Comparison of ENCODE assay signal across 8 cellular contexts in the genomic region with DNA sequence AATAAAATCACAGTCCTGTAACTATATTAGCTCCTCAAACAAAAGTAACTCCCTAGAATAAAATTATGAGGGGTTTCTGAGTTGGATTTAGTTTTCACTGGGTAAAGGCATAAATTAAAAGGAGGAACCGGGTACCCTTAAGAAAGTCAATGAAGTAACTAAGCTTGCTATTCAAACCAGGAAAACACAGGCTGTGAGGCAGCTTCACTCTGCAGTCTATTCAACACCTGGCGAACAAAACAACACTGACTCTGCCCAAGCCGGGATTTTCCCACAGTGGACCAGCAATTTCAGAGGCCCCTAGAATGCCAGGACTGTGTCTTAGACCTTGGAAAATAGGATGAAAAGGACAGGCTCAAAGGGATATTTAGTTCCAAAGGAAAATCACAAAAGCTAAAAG. TPM values are rescaled to one million over a fixed set of nuclear protein-coding genes. Genes with fewer than 3 reads are reported as not detected.
DNase-seq lines count a peak whose midpoint lies in the region; ATAC-seq, FAIRE-seq and TF ChIP-seq lines count a peak whose summit lies in the region.

No MANE protein-coding gene starts in this region.

- CTCF ChIA-PET in GM12878 (lab: Yijun Ruan, JAX), result interaction anchor here (1.0 to 4.6 kb wide), 10 partner anchors 10 to 704 kb away, joined by 3 to 42 read pairs (median 4); partner anchors contain the start of gene CREB1
- CTCF ChIA-PET in naive thymus-derived CD4-positive, alpha-beta T cell (lab: Charles Lee), result interaction anchor here (0.6 kb wide), 1 partner anchor 222 kb away, joined by 3 read pairs; no protein-coding TSS in a partner anchor

- no peak for TF ChIP-seq RAD21 in GM12878 (IDR thresholded peaks at IDR 0.05; ENCODE audit: insufficient read depth, low read depth, low read length)

- DNase-seq in Daoy (ENCODE audit: low read depth) (peak; percentile 48), GM12878 (ENCODE audit: low read depth, low spot score) (no peak), left lobe of liver (ENCODE audit: low spot score) (no peak), omental fat pad (ENCODE audit: low spot score) (no peak), iPS-NIHi7 (ENCODE audit: extremely low spot score) (no peak)
- DNase-seq in naive thymus-derived CD4-positive, alpha-beta T cell, result no peak
- DNase-seq in stimulated activated naive CD4-positive, alpha-beta T cell treated with Interleukin-2 at 50 U/mL for 16 hours (lab: John Stamatoyannopoulos, UW), result no peak

- H3K4me3 ChIP-seq in GM12878, result no peak overlapping the region
- no peak overlapping the region for H3K4me3 ChIP-seq in naive thymus-derived CD4-positive, alpha-beta T cell (ENCODE audit: low read length)

- peak overlapping the region in 7 of 9 donors; percentile 47 to 87 (median 67) for H3K27ac Mint-ChIP-seq in naive thymus-derived CD4-positive, alpha-beta T cell

- no peak for TF ChIP-seq CTCF in GM12878 (IDR thresholded peaks at IDR 0.05 in 2 of 3, conservative IDR thresholded peaks at IDR 0.05 in 1 of 3; ENCODE audit: control insufficient read depth in 2 of 3, extremely low read depth in 1 of 3, insufficient read depth in 1 of 3, low read depth in 3 of 3, low read length in 3 of 3)
- no peak for TF ChIP-seq CTCF in omental fat pad (IDR thresholded peaks at IDR 0.05)

- H2AFZ ChIP-seq in GM12878 (ENCODE audit: control insufficient read depth, low read depth, low read length), result no peak overlapping the region

- RAD21 ChIA-PET in GM12878 (lab: Charles Lee; ENCODE audit: unreplicated experiment), result interaction anchor here (0.6 to 5.0 kb wide), 6 partner anchors 9 to 521 kb away, joined by 3 to 90 read pairs (median 3); partner anchors contain the start of gene CREB1

- peaks cover 0 to 13% (median 6%) of the 10 kb centered on the region in 5 donors for H3K36me3 Mint-ChIP-seq in naive thymus-derived CD4-positive, alpha-beta T cell

- peaks cover 0 to 9% (median 0%) of the 10 kb centered on the region in 11 donors for H3K9me3 Mint-ChIP-seq in naive thymus-derived CD4-positive, alpha-beta T cell

- FAIRE-seq in GM12878 (lab: Jason Lieb, UNC), result peak; percentile 18

- H3K27ac ChIP-seq in GM12878 (ENCODE audit: control insufficient read depth, insufficient read depth), result no peak overlapping the region
- H3K27ac ChIP-seq in naive thymus-derived CD4-positive, alpha-beta T cell (ENCODE audit: low read depth, low read length), result no peak overlapping the region

- H3K4me2 ChIP-seq in GM12878 (ENCODE audit: control insufficient read depth, insufficient read depth), result peak overlapping the region; percentile 6; the same call in 1 of the 2 replicates

- no peak for TF ChIP-seq POLR2A in GM12878 (IDR thresholded peaks at IDR 0.05; ENCODE audit: low read depth, low read length)

- no peaks in the 10 kb centered on the region for H3K27me3 ChIP-seq in GM12878 (replicated peaks in 1 of 2; ENCODE audit: control insufficient read depth in 2 of 2, insufficient read depth in 2 of 2, low read length in 1 of 2)
- H3K27me3 ChIP-seq in naive thymus-derived CD4-positive, alpha-beta T cell (ENCODE audit: control insufficient read depth in 2 of 2, insufficient read depth in 2 of 2, low read length in 2 of 2), result no peaks in the 10 kb centered on the region

- H4K20me1 ChIP-seq in GM12878 (ENCODE audit: control insufficient read depth, insufficient read depth), result no peaks in the 10 kb centered on the region

- H3K9me3 ChIP-seq in GM12878 (replicated peaks; ENCODE audit: control insufficient read depth, insufficient read depth, low read length), result no peaks in the 10 kb centered on the region
- H3K9me3 ChIP-seq in naive thymus-derived CD4-positive, alpha-beta T cell (ENCODE audit: control insufficient read depth in 2 of 3, low read length in 3 of 3), result no peaks in the 10 kb centered on the region

- peak overlapping the region in 9 of 10 donors; percentile 8 to 74 (median 60) for H3K4me3 Mint-ChIP-seq in naive thymus-derived CD4-positive, alpha-beta T cell

- H3K79me2 ChIP-seq in GM12878 (ENCODE audit: control insufficient read depth, insufficient read depth, low read length), result no peaks in the 10 kb centered on the region

- POLR2A ChIA-PET in GM12878 (lab: Charles Lee), result interaction anchor here (0.9 to 8.2 kb wide), 6 partner anchors 12 to 117 kb away, joined by 3 to 90 read pairs (median 4); partner anchors contain the start of gene CREB1
- POLR2A ChIA-PET in naive thymus-derived CD4-positive, alpha-beta T cell (lab: Charles Lee), result interaction anchor here (0.8 to 5.4 kb wide), 3 partner anchors 26 to 442 kb away, joined by 3 to 36 read pairs (median 3); partner anchors contain the start of gene CREB1

- no TSS peak for BruUV-seq in GM12878 (replicated peaks; lab: Mats Ljungman, UMichigan)

- peak; percentile 36 for ATAC-seq in HG02763 (IDR thresholded peaks at IDR 0.05; ENCODE audit: unreplicated experiment)
- ATAC-seq in GM12878, result peak; percentile 50
- ATAC-seq in naive thymus-derived CD4-positive, alpha-beta T cell, result no peak
- no peak for ATAC-seq in left lobe of liver
- no peak for ATAC-seq in omental fat pad (ENCODE audit: low FRiP score)

- no peak overlapping the region for H3K9ac ChIP-seq in GM12878 (ENCODE audit: control insufficient read depth, insufficient read depth, low read length)

- H3K27me3 Mint-ChIP-seq in naive thymus-derived CD4-positive, alpha-beta T cell, result peaks cover 0 to 2% (median 0%) of the 10 kb centered on the region in 5 donors

- WGBS in GM12878 (ENCODE audit: insufficient coverage, insufficient replicate concordance, low lambda C conversion rate, missing lambda C conversion rate), result 3% methylated on average over 3 of the region's 3 CpGs

- H3K4me1 Mint-ChIP-seq in naive thymus-derived CD4-positive, alpha-beta T cell, result peaks cover 33 to 64% (median 45%) of the 10 kb centered on the region in 7 donors

- no peaks in the 10 kb centered on the region for H3K36me3 ChIP-seq in GM12878 (ENCODE audit: control insufficient read depth in 2 of 2, insufficient read depth in 2 of 2, low read length in 1 of 2)
- no peaks in the 10 kb centered on the region for H3K36me3 ChIP-seq in naive thymus-derived CD4-positive, alpha-beta T cell (ENCODE audit: control insufficient read depth in 2 of 3, insufficient read depth in 3 of 3, low read length in 3 of 3)

- H3K4me1 ChIP-seq in GM12878 (ENCODE audit: control insufficient read depth, insufficient read depth, low read length), result peaks cover 33% of the 10 kb centered on the region
- peaks cover 11 to 30% of the 10 kb centered on the region in 2 donors for H3K4me1 ChIP-seq in naive thymus-derived CD4-positive, alpha-beta T cell (ENCODE audit: control insufficient read depth in 2 of 2, insufficient read depth in 2 of 2, low read length in 2 of 2)

- in situ Hi-C loops in GM12878 (cut with MboI), result no loop called here

- intact Hi-C loops in GM12878 (cut with micrococcal nuclease; ENCODE audit: unreplicated experiment), result no loop called here
- intact Hi-C loops in naive thymus-derived CD4-positive, alpha-beta T cell (cut with micrococcal nuclease), result loop anchor here (1.0 kb wide), 3 partner anchors 11 to 24 kb away; partner anchors contain the start of gene CREB1 (in 1 of the 2)

- no peak for TF ChIP-seq EP300 in GM12878 (IDR thresholded peaks at IDR 0.05; ENCODE audit: borderline replicate concordance in 1 of 2, control insufficient read depth in 1 of 2, low read depth in 2 of 2, low read length in 2 of 2)

- SMC1A ChIA-PET in GM12878 (lab: Charles Lee; ENCODE audit: uncharacterized antibody, unreplicated experiment), result interaction anchor here (0.7 to 9.8 kb wide), 17 partner anchors 8 to 175 kb away, joined by 3 to 170 read pairs (median 5); partner anchors contain the start of gene CREB1

TF ChIP-seq in GM12878, 131 proteins besides CTCF, POLR2A, EP300 and RAD21 (continues in another document):
- TF ChIP-seq JUNB (IDR thresholded peaks at IDR 0.05) (0 out of 2 replicates have a peak, but pooled peaks have one; percentile 21), IKZF1 (conservative IDR thresholded peaks at IDR 0.05) (0 out of 2 replicates have a peak, but pooled peaks have one; percentile 12), TCF12 (IDR thresholded peaks at IDR 0.05; ENCODE audit: low read depth, low read length) (0 out of 2 replicates have a peak, but pooled peaks have one; percentile 31), DPF2 (IDR thresholded peaks at IDR 0.05) (0 out of 2 replicates have a peak, but pooled peaks have one; percentile 13), CHD1 (IDR thresholded peaks at IDR 0.05; ENCODE audit: low read depth, low read length) (no peak), SPI1 (IDR thresholded peaks at IDR 0.05; ENCODE audit: borderline replicate concordance, insufficient read depth, low read depth, low read length) (0 out of 2 replicates have a peak, but pooled peaks have one; percentile 25)

RNA-seq across cellular contexts. Expression of gene CREB1, which starts 24.6 kb away (rescaled TPM):
- total RNA-seq in Daoy (2014; rRNA removed; shearing (Covaris generic)), result 17.1 and 32.2 TPM in 2 replicates
- 160 and 164 TPM in 2 replicates for total RNA-seq in GM12878 (2013; cell fraction: nucleolus; rRNA removed)
- total RNA-seq in GM12878 (2014; rRNA removed), result 40.4 and 40.8 TPM in 2 replicates
- total RNA-seq in GM12878 (2014; rRNA removed; fragmentation: Illumina TruSeq; extraction: Trizol), result 35.7 and 36.0 TPM in 2 replicates
- total RNA-seq in GM12878 (2021), result 66.8 and 69.7 TPM in 2 replicates
- 13.7 TPM for polyA plus RNA-seq in GM12878 (2011; ENCODE audit: low read depth)
- 58.1 and 76.9 TPM in 2 replicates for polyA plus RNA-seq in GM12878 (2011; rRNA removed)
- 46.3 and 65.0 TPM in 2 replicates for polyA plus RNA-seq in GM12878 (2011; cell fraction: cytosol; rRNA removed)
- polyA plus RNA-seq in GM12878 (2011; cell fraction: nucleus; rRNA removed), result 37.1 and 53.4 TPM in 2 replicates
- 22.2 and 23.7 TPM in 2 replicates for polyA plus RNA-seq in GM12878 (2012)
- polyA plus RNA-seq in GM12878 (2014; fragmentation: Illumina TruSeq; extraction: Trizol), result 63.5 and 76.6 TPM in 2 replicates
- polyA plus RNA-seq in GM12878 (2014; fragmentation: Nextera tagmentation; extraction: Ambion mirVana), result 10 to 100 TPM; 13.4 to 22.2 TPM
- polyA plus RNA-seq in GM12878 (2014; rRNA removed), result 33.2 and 35.5 TPM in 2 replicates
- 10 to 100 TPM; 38.6 to 44.2 TPM for polyA plus RNA-seq in GM12878 (2016; fragmentation: Nextera tagmentation; extraction: Ambion mirVana)
- polyA minus RNA-seq in GM12878 (2011; rRNA and poly(A)+ RNA removed), result 131 and 175 TPM in 2 replicates
- 35.4 and 42.6 TPM in 2 replicates for polyA minus RNA-seq in GM12878 (2011; cell fraction: cytosol; rRNA and poly(A)+ RNA removed)
- 56.5 and 67.9 TPM in 2 replicates for polyA minus RNA-seq in GM12878 (2011; cell fraction: nucleus; rRNA and poly(A)+ RNA removed)
- total RNA-seq in naive thymus-derived CD4-positive, alpha-beta T cell, result 100 to 1,000 TPM in 4 of 5 experiments, 10 to 100 TPM in 1; 89.7 to 141 (median 115) TPM
- 10 to 100 TPM; 71.1 to 85.7 TPM for polyA plus RNA-seq in naive thymus-derived CD4-positive, alpha-beta T cell
- 15.1 TPM for total RNA-seq in left lobe of liver
- total RNA-seq in omental fat pad, result 10 to 100 TPM; 38.2 to 82.3 (median 49.4) TPM

Comparison
In these comparisons a context has a peak if more than half of its experiments do, and no peak if none do; other contexts are left out.
1. ATAC-seq: peak in HG02763 (single experiment) and GM12878 (single experiment); none in naive thymus-derived CD4-positive, alpha-beta T cell (single experiment), left lobe of liver (single experiment) and omental fat pad (single experiment).